16 cellular contexts compared by ENCODE assay signal in the genomic region with DNA sequence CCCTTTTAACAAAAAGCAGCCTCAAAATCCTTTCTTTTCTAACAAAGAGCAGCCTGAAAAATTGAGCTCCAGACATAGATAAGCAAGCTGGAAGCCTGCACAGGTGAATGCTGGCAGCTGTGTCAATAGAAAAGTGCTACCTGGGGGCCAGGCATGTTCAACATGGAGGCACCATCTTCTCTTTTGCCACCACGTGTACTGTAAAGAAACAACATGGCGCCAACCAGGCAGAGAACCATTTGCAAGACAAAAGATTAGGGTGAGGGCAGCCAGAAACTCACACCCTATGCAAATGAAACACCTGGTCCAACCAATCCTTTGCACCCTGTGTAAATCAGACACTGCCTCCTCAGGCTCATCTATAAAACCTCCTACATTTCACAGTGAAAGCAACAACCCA.
"Had no signal": no experiment of that assay in that cellular context is flagged by ENCODE, and none has a peak within 500 bp of the region (broad histone marks: within the 10 kb centered on the region; RNA-seq: fewer than 3 reads in every experiment).

No MANE protein-coding gene starts in this region.

- H3K27me3 ChIP-seq: colonic mucosa, heart left ventricle had no signal

- H3K4me1 ChIP-seq: colonic mucosa had no signal

- H3K9me3 ChIP-seq: colonic mucosa, heart left ventricle had no signal

- H3K27ac ChIP-seq: colonic mucosa, heart left ventricle had no signal

- DNase-seq: activated CD4-positive, alpha-beta T cell treated with anti-CD3 and anti-CD28 coated beads, Interleukin-2, amount 10 ng/mL, durations not matched to agents 7 days and 5 days; activated CD8-positive, alpha-beta memory T cell treated with anti-CD3 and anti-CD28 coated beads for 24 hours; activated naive CD4-positive, alpha-beta T cell treated with anti-CD3 and anti-CD28 coated beads for 36 hours; activated T-cell treated with anti-CD3 and anti-CD28 coated beads for 4 hours; caudate nucleus; colonic mucosa; heart left ventricle; occipital lobe; stimulated activated CD4-positive, alpha-beta T cell treated with anti-CD3 and anti-CD28 coated beads, Interleukin-12 subunit alpha, Interleukin-12 subunit beta, amount 100 ng/mL, for 4 hours; stimulated activated CD4-positive, alpha-beta T cell treated with anti-CD3 and anti-CD28 coated beads, Interleukin-2, amount 100 ng/mL, for 48 hours; stimulated activated naive CD4-positive, alpha-beta T cell treated with Interleukin-2 at 50 U/mL for 16 hours had no signal

- FAIRE-seq: frontal cortex, islet of Langerhans had no signal

- H3K36me3 ChIP-seq: colonic mucosa, heart left ventricle had no signal

- ATAC-seq: activated T-helper 17 cell treated with anti-CD3 and anti-CD28 coated beads, Interleukin-2, amount 50 U/mL, for 72 hours; heart left ventricle; left lobe of liver; WTC11 had no signal

- H3K4me3 ChIP-seq: colonic mucosa, heart left ventricle had no signal
